In the genomic region with DNA sequence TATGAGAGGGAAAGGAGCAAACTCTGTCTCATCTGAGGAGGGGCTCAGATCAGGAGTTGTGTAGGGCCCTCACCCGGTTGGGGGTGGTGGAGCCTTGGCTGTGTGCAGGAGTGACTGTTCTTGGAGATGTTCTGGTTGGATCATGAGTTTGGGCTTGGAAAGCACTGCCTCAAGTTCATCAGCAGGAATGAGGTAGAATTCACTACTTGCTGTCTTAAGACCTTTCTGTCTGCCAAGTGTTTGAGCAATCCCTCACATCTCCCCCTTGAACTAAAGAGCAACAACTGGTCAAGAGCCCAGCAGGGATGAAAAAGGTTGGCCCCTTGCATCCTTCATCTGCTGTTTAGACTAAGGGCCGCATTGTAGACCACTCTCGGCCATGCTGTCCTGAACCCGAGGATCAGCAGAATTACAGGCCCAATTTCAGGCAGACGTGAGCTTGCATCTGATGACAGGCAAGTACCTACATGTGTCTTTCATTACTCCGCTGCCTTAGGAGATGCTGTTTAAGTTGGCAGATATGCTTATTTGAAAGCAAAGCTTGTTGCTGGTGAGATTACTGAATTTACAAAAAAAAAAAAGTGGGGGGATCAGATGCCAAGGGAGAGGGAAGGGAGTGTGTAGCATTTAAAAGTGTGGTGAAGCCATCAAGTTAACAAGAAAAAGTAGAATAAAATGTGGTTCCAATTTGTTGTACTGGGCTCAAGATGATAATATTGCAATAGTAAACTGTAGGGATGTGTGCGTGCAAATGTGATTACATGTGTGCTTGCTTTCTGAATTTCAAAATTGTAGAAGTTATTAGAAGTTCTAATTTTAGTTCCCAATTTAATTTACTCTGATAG, we compare ENCODE assay signal across 8 cellular contexts. TPM values are rescaled to one million over a fixed set of nuclear protein-coding genes. Genes with fewer than 3 reads are reported as not detected.
DNase-seq lines count a peak whose midpoint lies in the region; ATAC-seq, FAIRE-seq and TF ChIP-seq lines count a peak whose summit lies in the region.

No MANE protein-coding gene starts in this region.

- no peaks in the 10 kb centered on the region for H3K27me3 Mint-ChIP-seq in CD14-positive monocyte (ENCODE audit: low read depth in 3 of 3)

- H3K27ac ChIP-seq in pancreas, result no peak overlapping the region

- H3K4me1 ChIP-seq in pancreas, result peaks cover 0 to 22% (median 0%) of the 10 kb centered on the region in 3 donors
- peaks cover 31% of the 10 kb centered on the region for H3K4me1 ChIP-seq in BE2C

- intact Hi-C loops in CD14-positive monocyte (cut with micrococcal nuclease), result loop anchor here (5.0 to 10.0 kb wide), 3 partner anchors 35 to 1007 kb away; a partner anchor contains a TSS
- intact Hi-C loops in pancreas (cut with DNase I), result loop anchor here in 1 of 3 donors (10.0 kb wide), 1 partner anchor 1007 kb away; no protein-coding TSS in a partner anchor

- peaks cover 14 to 30% of the 10 kb centered on the region in 2 donors for H3K36me3 Mint-ChIP-seq in CD14-positive monocyte

- no peak overlapping the region for H3K4me3 ChIP-seq in fibroblast of mammary gland (ENCODE audit: control insufficient read depth, low read depth, low read length)
- no peak overlapping the region for H3K4me3 ChIP-seq in pancreas
- H3K4me3 ChIP-seq in BE2C (ENCODE audit: low read depth, low read length), result no peak overlapping the region

- H3K36me3 ChIP-seq in pancreas (no peaks in the 10 kb centered on the region), BE2C (no peaks in the 10 kb centered on the region)

- TF ChIP-seq CTCF in CD14-positive monocyte (IDR thresholded peaks at IDR 0.05) (no peak), fibroblast of mammary gland (conservative IDR thresholded peaks at IDR 0.05; ENCODE audit: control insufficient read depth, insufficient read depth, low read depth, low read length) (no peak), pancreas (IDR thresholded peaks at IDR 0.05) (no peak), BE2C (IDR thresholded peaks at IDR 0.05; ENCODE audit: low read depth, low read length) (no peak)

- DNase-seq in CD14-positive monocyte (ENCODE audit: low spot score), result no peak
- DNase-seq in fibroblast of mammary gland (ENCODE audit: low read depth), result peak; percentile 95
- no peak for DNase-seq in pancreas
- no peak for DNase-seq in central memory CD4-positive, alpha-beta T cell
- no peak for DNase-seq in BE2C
- no peak for DNase-seq in NCI-H2081 treated with DMSO at 0.1 percent for 48 hours (lab: John Stamatoyannopoulos, UW)

- H3K4me1 Mint-ChIP-seq in CD14-positive monocyte, result peaks cover 69% of the 10 kb centered on the region

- no peaks in the 10 kb centered on the region for H3K27me3 ChIP-seq in pancreas
- H3K27me3 ChIP-seq in BE2C, result no peaks in the 10 kb centered on the region

- ATAC-seq in SK-N-SH treated with all-trans-retinoic acid at 6 μM for 48 hours (peak; percentile 80), pancreas (peak in 3 of 4 donors; percentile 28 to 52 (median 45)), GM19395 (IDR thresholded peaks at IDR 0.05; ENCODE audit: unreplicated experiment) (no peak)

- WGBS in pancreas, 2 donors, result 80 to 81% methylated on average over 7 of the region's 7 CpGs

- peaks cover 0 to 2% (median 0%) of the 10 kb centered on the region in 7 donors for H3K9me3 Mint-ChIP-seq in CD14-positive monocyte

- H3K9me3 ChIP-seq in pancreas (no peaks in the 10 kb centered on the region), BE2C (no peaks in the 10 kb centered on the region)

- FAIRE-seq in pancreas (lab: Jason Lieb, UNC), result no peak

- no peak overlapping the region for H3K4me3 Mint-ChIP-seq in CD14-positive monocyte

- peak overlapping the region; percentile 21 to 87 (median 67) for H3K27ac Mint-ChIP-seq in CD14-positive monocyte

TF ChIP-seq in SK-N-SH treated with all-trans-retinoic acid at 6 μM for 48 hours, 23 proteins besides CTCF, POLR2A, EP300 and RAD21:
- TF ChIP-seq BACH2 (CRISPR knock-in tag; IDR thresholded peaks at IDR 0.05; ENCODE audit: borderline replicate concordance) (no peak), TCF4 (CRISPR knock-in tag; IDR thresholded peaks at IDR 0.05; ENCODE audit: borderline replicate concordance) (peak; percentile 70; the same call in 1 of the 2 replicates)
- TF ChIP-seq, protein P1, sequence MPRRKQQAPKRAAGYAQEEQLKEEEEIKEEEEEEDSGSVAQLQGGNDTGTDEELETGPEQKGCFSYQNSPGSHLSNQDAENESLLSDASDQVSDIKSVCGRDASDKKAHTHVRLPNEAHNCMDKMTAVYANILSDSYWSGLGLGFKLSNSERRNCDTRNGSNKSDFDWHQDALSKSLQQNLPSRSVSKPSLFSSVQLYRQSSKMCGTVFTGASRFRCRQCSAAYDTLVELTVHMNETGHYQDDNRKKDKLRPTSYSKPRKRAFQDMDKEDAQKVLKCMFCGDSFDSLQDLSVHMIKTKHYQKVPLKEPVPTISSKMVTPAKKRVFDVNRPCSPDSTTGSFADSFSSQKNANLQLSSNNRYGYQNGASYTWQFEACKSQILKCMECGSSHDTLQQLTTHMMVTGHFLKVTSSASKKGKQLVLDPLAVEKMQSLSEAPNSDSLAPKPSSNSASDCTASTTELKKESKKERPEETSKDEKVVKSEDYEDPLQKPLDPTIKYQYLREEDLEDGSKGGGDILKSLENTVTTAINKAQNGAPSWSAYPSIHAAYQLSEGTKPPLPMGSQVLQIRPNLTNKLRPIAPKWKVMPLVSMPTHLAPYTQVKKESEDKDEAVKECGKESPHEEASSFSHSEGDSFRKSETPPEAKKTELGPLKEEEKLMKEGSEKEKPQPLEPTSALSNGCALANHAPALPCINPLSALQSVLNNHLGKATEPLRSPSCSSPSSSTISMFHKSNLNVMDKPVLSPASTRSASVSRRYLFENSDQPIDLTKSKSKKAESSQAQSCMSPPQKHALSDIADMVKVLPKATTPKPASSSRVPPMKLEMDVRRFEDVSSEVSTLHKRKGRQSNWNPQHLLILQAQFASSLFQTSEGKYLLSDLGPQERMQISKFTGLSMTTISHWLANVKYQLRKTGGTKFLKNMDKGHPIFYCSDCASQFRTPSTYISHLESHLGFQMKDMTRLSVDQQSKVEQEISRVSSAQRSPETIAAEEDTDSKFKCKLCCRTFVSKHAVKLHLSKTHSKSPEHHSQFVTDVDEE (CRISPR knock-in tag; IDR thresholded peaks at IDR 0.05), result 0 out of 2 replicates have a peak, but pooled peaks have one; percentile 27

RNA-seq across cellular contexts. Expression of a gene that starts 36.5 kb away (rescaled TPM):
- polyA plus RNA-seq in CD14-positive monocyte, result 10 to 100 TPM; 10.5 to 25.5 TPM
- total RNA-seq in pancreas, result 10 to 100 TPM; 14.4 to 31.5 (median 20.1) TPM
- 1 to 10 TPM; 4.2 to 6.3 TPM for polyA plus RNA-seq in pancreas
- 36.3 TPM for polyA plus RNA-seq in BE2C (2012; ENCODE audit: insufficient read depth, insufficient read length, low read depth)
